1 cellular context compared by ENCODE assay signal in genomic region chr12:14902465-14902864, GRCh38.
A peak's percentile ranks its signal among the peaks of the same experiment; 100 is the strongest.
TF ChIP-seq lines count a peak whose summit lies in the region.

No MANE protein-coding gene starts in this region.

TF ChIP-seq in GM12878, 131 proteins besides CTCF, POLR2A, EP300 and RAD21:
- TF ChIP-seq HSF1 (IDR thresholded peaks at IDR 0.05; ENCODE audit: low read depth, low read length) (no peak), SRF (IDR thresholded peaks at IDR 0.05; ENCODE audit: low read depth in 2 of 2, low read length in 2 of 2) (peak; percentile 28 to 54; a peak in 1 of 4 replicates)
